ENCODE assay signal across 17 cellular contexts in the genomic region with DNA sequence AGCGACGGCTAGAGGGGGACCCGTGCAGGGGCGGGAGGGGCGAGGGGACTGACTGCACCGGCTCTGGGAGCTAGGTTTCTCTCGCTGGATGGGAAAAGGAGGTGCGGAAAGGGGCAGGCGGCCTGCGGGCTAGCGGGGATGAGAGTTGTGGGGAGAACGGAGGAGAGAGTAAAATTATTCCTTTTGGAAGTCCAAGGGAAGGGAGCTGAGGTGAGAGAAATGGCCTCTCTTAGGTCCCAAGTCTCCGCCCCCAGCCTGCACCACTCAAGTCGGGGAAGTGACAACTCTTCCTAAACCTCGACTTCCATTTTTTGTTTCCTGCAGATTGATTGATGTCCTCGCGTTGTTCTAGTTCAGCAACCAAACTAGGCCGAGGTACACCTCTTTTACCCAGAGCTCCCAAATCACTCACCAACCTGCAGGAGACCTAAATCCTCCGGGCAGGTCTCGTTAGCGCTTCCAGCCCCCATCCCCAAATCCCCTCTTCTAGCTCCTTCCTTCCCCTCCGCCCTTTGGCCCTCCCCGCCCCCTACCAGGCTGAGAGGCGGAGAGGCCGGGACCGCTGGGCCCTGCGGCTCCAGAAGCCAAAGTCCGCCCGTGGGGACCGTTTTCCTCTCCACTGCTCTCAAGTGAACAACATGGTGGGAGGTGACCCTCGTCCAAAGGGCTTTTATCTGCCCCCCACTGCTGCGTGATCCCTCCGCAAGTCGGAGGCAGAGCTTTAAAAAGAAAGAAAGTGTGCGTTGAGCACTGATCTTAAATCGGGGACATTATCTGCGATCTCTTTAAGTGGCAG. TPM values are rescaled to one million over a fixed set of nuclear protein-coding genes. Genes with fewer than 3 reads are reported as not detected.
DNase-seq lines count a peak whose midpoint lies in the region; ATAC-seq, FAIRE-seq and TF ChIP-seq lines count a peak whose summit lies in the region.
"Had no signal": no experiment of that assay in that cellular context is flagged by ENCODE, and none has a peak within 500 bp of the region (broad histone marks: within the 10 kb centered on the region; RNA-seq: fewer than 3 reads in every experiment).

No MANE protein-coding gene starts in this region.

- H3K36me3 ChIP-seq in small intestine (ENCODE audit: control insufficient read depth in 2 of 2, insufficient read depth in 2 of 2, low read length in 2 of 2) (no peaks in the 10 kb centered on the region), MG63 (no peaks in the 10 kb centered on the region)
- H3K36me3 ChIP-seq: heart left ventricle had no signal

- H3K36me3 Mint-ChIP-seq in activated naive CD8-positive, alpha-beta T cell treated with anti-CD3 and anti-CD28 coated beads, Interleukin-2, amount 10 ng/mL, durations not matched to agents 7 days and 5 days: peaks cover 6% of the 10 kb centered on the region
- peaks cover 3% of the 10 kb centered on the region for H3K36me3 Mint-ChIP-seq in activated naive CD8-positive, alpha-beta T cell treated with anti-CD3 and anti-CD28 coated beads, Interleukin-2, amount 50 U/mL, for 24 hours (ENCODE audit: low read depth)
- H3K36me3 Mint-ChIP-seq in CD14-positive monocyte: peaks cover 5 to 8% of the 10 kb centered on the region in 2 donors

- 11 to 12% (median 12%) methylated on average over 35 to 37 of the region's 37 CpGs for WGBS in small intestine, 3 donors

- ATAC-seq in activated naive CD8-positive, alpha-beta T cell treated with anti-CD3 and anti-CD28 coated beads, Interleukin-2, amount 10 ng/mL, durations not matched to agents 7 days and 5 days (ENCODE audit: low read depth): no peak
- ATAC-seq in activated naive CD8-positive, alpha-beta T cell treated with anti-CD3 and anti-CD28 coated beads, Interleukin-2, amount 50 U/mL, for 24 hours: no peak
- ATAC-seq: activated CD4-positive, alpha-beta T cell treated with anti-CD3 and anti-CD28 coated beads for 36 hours; heart left ventricle had no signal

- peaks cover 95% of the 10 kb centered on the region for H3K27me3 Mint-ChIP-seq in activated naive CD8-positive, alpha-beta T cell treated with anti-CD3 and anti-CD28 coated beads, Interleukin-2, amount 10 ng/mL, durations not matched to agents 7 days and 5 days
- H3K27me3 Mint-ChIP-seq in activated naive CD8-positive, alpha-beta T cell treated with anti-CD3 and anti-CD28 coated beads, Interleukin-2, amount 50 U/mL, for 24 hours: peaks cover 86% of the 10 kb centered on the region
- H3K27me3 Mint-ChIP-seq in CD14-positive monocyte (ENCODE audit: low read depth in 3 of 3): peaks cover 96 to 98% (median 96%) of the 10 kb centered on the region in 3 donors

- no peak for FAIRE-seq in small intestine (lab: Jason Lieb, UNC)

- peaks cover 0 to 45% of the 10 kb centered on the region in 2 donors for H3K27me3 ChIP-seq in small intestine (ENCODE audit: control insufficient read depth in 2 of 2, insufficient read depth in 2 of 2, low read length in 2 of 2)
- H3K27me3 ChIP-seq in MG63: no peaks in the 10 kb centered on the region

- H3K4me3 Mint-ChIP-seq in activated naive CD8-positive, alpha-beta T cell treated with anti-CD3 and anti-CD28 coated beads, Interleukin-2, amount 10 ng/mL, durations not matched to agents 7 days and 5 days: no peak overlapping the region
- H3K4me3 Mint-ChIP-seq in activated naive CD8-positive, alpha-beta T cell treated with anti-CD3 and anti-CD28 coated beads, Interleukin-2, amount 50 U/mL, for 24 hours: no peak overlapping the region
- peak overlapping the region in 1 of 2 donors; percentile 79 for H3K4me3 Mint-ChIP-seq in CD14-positive monocyte
- H3K4me3 Mint-ChIP-seq: activated CD4-positive, alpha-beta T cell treated with anti-CD3 and anti-CD28 coated beads for 36 hours had no signal

- H3K27ac ChIP-seq in small intestine (ENCODE audit: low read depth in 1 of 2, low read length in 1 of 2): peak overlapping the region; percentile 25 to 77
- H3K27ac ChIP-seq: heart left ventricle, skin epidermis had no signal

- DNase-seq in activated naive CD8-positive, alpha-beta T cell treated with anti-CD3 and anti-CD28 coated beads, Interleukin-2, amount 10 ng/mL, durations not matched to agents 7 days and 5 days: peak; percentile 30
- no peak for DNase-seq in activated naive CD8-positive, alpha-beta T cell treated with anti-CD3 and anti-CD28 coated beads, Interleukin-2, amount 50 U/mL, for 24 hours
- DNase-seq in ecto neural progenitor cell (ENCODE audit: low spot score) (peak; percentile 76), iris pigment epithelial cell (ENCODE audit: low read depth) (peak; percentile 78), small intestine (peak; percentile 79), CD14-positive monocyte (ENCODE audit: low spot score) (no peak), DMS79 (lab: John Stamatoyannopoulos, UW) (no peak), MG63 (no peak)
- DNase-seq: activated CD4-positive, alpha-beta T cell treated with anti-CD3 and anti-CD28 coated beads for 36 hours; amniotic stem cell; heart left ventricle; NCI-H774; stimulated activated naive CD4-positive, alpha-beta T cell treated with Interleukin-2 at 50 U/mL for 16 hours; T-helper 1 cell had no signal

- intact Hi-C loops in CD14-positive monocyte (cut with micrococcal nuclease): no loop called here

- no peak for TF ChIP-seq CTCF in CD14-positive monocyte (IDR thresholded peaks at IDR 0.05)

- peaks cover 3% of the 10 kb centered on the region for H3K9me3 Mint-ChIP-seq in activated naive CD8-positive, alpha-beta T cell treated with anti-CD3 and anti-CD28 coated beads, Interleukin-2, amount 10 ng/mL, durations not matched to agents 7 days and 5 days
- peaks cover 5% of the 10 kb centered on the region for H3K9me3 Mint-ChIP-seq in activated naive CD8-positive, alpha-beta T cell treated with anti-CD3 and anti-CD28 coated beads, Interleukin-2, amount 50 U/mL, for 24 hours
- peaks cover 0 to 49% (median 32%) of the 10 kb centered on the region in 7 donors for H3K9me3 Mint-ChIP-seq in CD14-positive monocyte

- H3K27ac Mint-ChIP-seq in activated naive CD8-positive, alpha-beta T cell treated with anti-CD3 and anti-CD28 coated beads, Interleukin-2, amount 10 ng/mL, durations not matched to agents 7 days and 5 days: no peak overlapping the region
- no peak overlapping the region for H3K27ac Mint-ChIP-seq in activated naive CD8-positive, alpha-beta T cell treated with anti-CD3 and anti-CD28 coated beads, Interleukin-2, amount 50 U/mL, for 24 hours
- H3K27ac Mint-ChIP-seq in CD14-positive monocyte: no peak overlapping the region
- H3K27ac Mint-ChIP-seq: activated CD4-positive, alpha-beta T cell treated with anti-CD3 and anti-CD28 coated beads for 36 hours had no signal

- H3K4me3 ChIP-seq in small intestine (ENCODE audit: low read depth in 1 of 2, low read length in 2 of 2) (peak overlapping the region in 1 of 2 donors; percentile 12), MG63 (no peak overlapping the region)
- H3K4me3 ChIP-seq: heart left ventricle, skin epidermis had no signal

- no peaks in the 10 kb centered on the region for H3K9me3 ChIP-seq in small intestine (ENCODE audit: control insufficient read depth, low read depth)
- no peaks in the 10 kb centered on the region for H3K9me3 ChIP-seq in MG63

- H3K4me1 ChIP-seq in small intestine (ENCODE audit: control insufficient read depth in 2 of 2, insufficient read depth in 1 of 2, low read depth in 1 of 2, low read length in 1 of 2): no peaks in the 10 kb centered on the region

- POLR2A ChIA-PET in activated naive CD8-positive, alpha-beta T cell treated with anti-CD3 and anti-CD28 coated beads, Interleukin-2, amount 10 ng/mL, durations not matched to agents 7 days and 5 days (lab: Charles Lee): no interaction called here

- H3K4me1 Mint-ChIP-seq in activated naive CD8-positive, alpha-beta T cell treated with anti-CD3 and anti-CD28 coated beads, Interleukin-2, amount 10 ng/mL, durations not matched to agents 7 days and 5 days: peaks cover 2% of the 10 kb centered on the region
- peaks cover 18% of the 10 kb centered on the region for H3K4me1 Mint-ChIP-seq in activated naive CD8-positive, alpha-beta T cell treated with anti-CD3 and anti-CD28 coated beads, Interleukin-2, amount 50 U/mL, for 24 hours
- peaks cover 23% of the 10 kb centered on the region for H3K4me1 Mint-ChIP-seq in CD14-positive monocyte

RNA-seq across cellular contexts. Expression of a gene that starts 7.3 kb away (rescaled TPM):
- total RNA-seq in activated naive CD8-positive, alpha-beta T cell treated with anti-CD3 and anti-CD28 coated beads, Interleukin-2, amount 10 ng/mL, durations not matched to agents 7 days and 5 days: not detected
- polyA plus RNA-seq in small intestine (10 to 100 TPM in 1 of 3 donors, 1 to 10 TPM in 2; 6.5 to 13.2 (median 8.7) TPM), CD14-positive monocyte (not detected)
- 4.5 and 6.7 TPM in 2 replicates for total RNA-seq in MG63 (2014; rRNA removed; shearing (Covaris generic); ENCODE audit: low replicate concordance)
- total RNA-seq: lung microvascular endothelial cell, ureter had no signal

Comparison
In these comparisons a context has a peak if more than half of its experiments do, and no peak if none do; other contexts are left out.
1. DNase-seq: peak in activated naive CD8-positive, alpha-beta T cell treated with anti-CD3 and anti-CD28 coated beads, Interleukin-2, amount 10 ng/mL, durations not matched to agents 7 days and 5 days (single experiment), ecto neural progenitor cell (single experiment), iris pigment epithelial cell (single experiment) and small intestine (single experiment); none in activated naive CD8-positive, alpha-beta T cell treated with anti-CD3 and anti-CD28 coated beads, Interleukin-2, amount 50 U/mL, for 24 hours (single experiment), CD14-positive monocyte (single experiment), DMS79 (single experiment) and MG63 (single experiment).